ENCODE assay signal across 17 cellular contexts in the genomic region with DNA sequence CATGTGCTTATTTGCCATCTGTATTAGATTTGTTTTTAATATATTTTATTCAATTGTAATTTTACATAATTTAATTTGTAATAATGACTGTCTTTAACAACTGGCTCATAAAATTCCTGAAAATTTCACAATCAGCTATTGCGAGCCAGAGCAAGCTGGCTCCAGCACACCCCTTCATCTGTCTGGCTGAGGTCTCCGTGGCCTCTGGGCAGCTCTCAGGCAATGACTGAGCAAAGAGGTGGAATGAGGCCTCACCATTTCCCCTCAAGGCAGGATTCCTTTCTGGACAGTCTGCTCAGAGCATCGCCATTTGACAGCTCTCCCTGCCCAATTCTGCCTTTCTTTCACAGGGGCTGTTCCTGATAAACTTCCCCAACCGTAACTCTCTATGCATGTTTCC. TPM values are rescaled to one million over a fixed set of nuclear protein-coding genes. Genes with fewer than 3 reads are reported as not detected.
DNase-seq lines count a peak whose midpoint lies in the region; ATAC-seq and TF ChIP-seq lines count a peak whose summit lies in the region.
"Had no signal": no experiment of that assay in that cellular context is flagged by ENCODE, and none has a peak within 500 bp of the region (broad histone marks: within the 10 kb centered on the region; RNA-seq: fewer than 3 reads in every experiment).

No MANE protein-coding gene starts in this region.

- DNase-seq in Daoy (ENCODE audit: low read depth) (peak; percentile 55), RWPE1 (ENCODE audit: low spot score) (peak; percentile 73), fibroblast of the aortic adventitia (ENCODE audit: low read depth) (peak; percentile 85), posterior vena cava (ENCODE audit: low spot score) (peak; percentile 79), NCI-H510A (lab: John Stamatoyannopoulos, UW) (no peak), germinal center (ENCODE audit: low spot score) (no peak)
- DNase-seq: activated CD4-positive, alpha-beta T cell treated with anti-CD3 and anti-CD28 coated beads, Interleukin-2, amount 50 U/mL, for 48 hours; activated gamma-delta T cell treated with Interleukin-2 at 50 U/mL for 16 hours; CD4-positive, CD25-positive, alpha-beta regulatory T cell; GF-D8; NCI-H2107; T-helper 2 cell had no signal

- CTCF ChIA-PET in RWPE1 (lab: Yijun Ruan, JAX): interaction anchor here (0.6 to 1.2 kb wide), 5 partner anchors 40 to 149 kb away, joined by 3 to 4 read pairs (median 3); no protein-coding TSS in a partner anchor

- ATAC-seq in GM18909 (IDR thresholded peaks at IDR 0.05; ENCODE audit: poor library complexity, unreplicated experiment): no peak
- no peak for ATAC-seq in GM18858 (IDR thresholded peaks at IDR 0.05; ENCODE audit: unreplicated experiment)
- ATAC-seq: K562; stimulated activated memory B cell treated with anti-CD40 and anti-IgM and Interleukin-4, amounts not matched to agents 10 μg/mL and 1 μg/mL and 100 μg/mL, for 72 hours had no signal

- peak overlapping the region; percentile 92 for H3K27ac ChIP-seq in RWPE1

- intact Hi-C loops in posterior vena cava (cut with DNase I): no loop called here

- no peak overlapping the region for H3K4me3 ChIP-seq in fibroblast of the aortic adventitia (ENCODE audit: low read depth, low read length)
- H3K4me3 ChIP-seq: K562 had no signal

- TF ChIP-seq CTCF in RWPE1 (conservative IDR thresholded peaks at IDR 0.05; ENCODE audit: low read depth) (no peak), fibroblast of the aortic adventitia (IDR thresholded peaks at IDR 0.05; ENCODE audit: insufficient read depth, low read length) (no peak)

- POLR2A ChIA-PET in RWPE1 (lab: Yijun Ruan, JAX; ENCODE audit: low non-redundant PET): no interaction called here

RNA-seq across cellular contexts. Expression of gene KANK4, which starts 5.8 kb away (rescaled TPM):
- total RNA-seq in Daoy (2014; rRNA removed; shearing (Covaris generic)): 0.03 TPM in 1 of 2 replicates, not detected in the other
- total RNA-seq in fibroblast of the aortic adventitia (ENCODE audit: low replicate concordance) (0.09 and 0.16 TPM in 2 replicates), posterior vena cava (under 1 TPM; 0.19 to 0.37 TPM)
- total RNA-seq: CD4-positive, CD25-positive, alpha-beta regulatory T cell; K562; osteocyte had no signal

Comparison
In these comparisons a context has a peak if more than half of its experiments do, and no peak if none do; other contexts are left out.
1. DNase-seq: peak in Daoy (single experiment), RWPE1 (single experiment), fibroblast of the aortic adventitia (single experiment) and posterior vena cava (single experiment); none in NCI-H510A (single experiment) and germinal center (single experiment).